ENCODE assay signal across 18 cellular contexts in genomic region chr16:68377221-68377620, GRCh38.
A peak's percentile ranks its signal among the peaks of the same experiment; 100 is the strongest.
DNase-seq lines count a peak whose midpoint lies in the region; ATAC-seq, FAIRE-seq and TF ChIP-seq lines count a peak whose summit lies in the region.
"Had no signal": no experiment of that assay in that cellular context is flagged by ENCODE, and none has a peak within 500 bp of the region (broad histone marks: within the 10 kb centered on the region; RNA-seq: fewer than 3 reads in every experiment).

No MANE protein-coding gene starts in this region.

- peak overlapping the region in 1 of 2 experiments; percentile 23; a peak in 1 of 4 replicates for H3K4me3 ChIP-seq in DND-41 (ENCODE audit: low read depth in 1 of 2, low read length in 2 of 2)
- no peak overlapping the region for H3K4me3 ChIP-seq in kidney (ENCODE audit: low read length in 2 of 2)
- no peak overlapping the region for H3K4me3 ChIP-seq in thymus (ENCODE audit: low read length)
- H3K4me3 ChIP-seq: GM12878, GM23338, HAP-1 had no signal

- H3K27ac ChIP-seq in DND-41 (ENCODE audit: low read length) (peak overlapping the region; percentile 98), VCaP (peak overlapping the region; percentile 83), kidney (ENCODE audit: low read depth in 2 of 2, low read length in 2 of 2) (no peak overlapping the region), thymus (ENCODE audit: low read depth) (peak overlapping the region; percentile 33)

- H3K9me3 ChIP-seq in DND-41 (ENCODE audit: insufficient read depth, low read length, severe bottlenecking) (no peaks in the 10 kb centered on the region), kidney (ENCODE audit: control insufficient read depth in 1 of 2, low read length in 2 of 2) (no peaks in the 10 kb centered on the region), thymus (ENCODE audit: control insufficient read depth) (no peaks in the 10 kb centered on the region)
- H3K9me3 ChIP-seq: Caco-2, HAP-1 had no signal

- H3K27me3 ChIP-seq in DND-41 (ENCODE audit: insufficient read depth, low read length, poor library complexity) (no peaks in the 10 kb centered on the region), thymus (ENCODE audit: control insufficient read depth, insufficient read depth) (no peaks in the 10 kb centered on the region)

- no peak overlapping the region for H2AFZ ChIP-seq in DND-41 (ENCODE audit: low read depth, low read length)
- H2AFZ ChIP-seq: GM23338 had no signal

- H4K20me1 ChIP-seq in DND-41 (ENCODE audit: insufficient read depth, low read length) = no peaks in the 10 kb centered on the region

- peaks cover 94% of the 10 kb centered on the region for H3K4me1 ChIP-seq in DND-41 (ENCODE audit: insufficient read depth, low read length)
- H3K4me1 ChIP-seq in kidney (ENCODE audit: control insufficient read depth in 1 of 2, insufficient read depth in 1 of 2, low read depth in 1 of 2, low read length in 2 of 2) = no peaks in the 10 kb centered on the region
- H3K4me1 ChIP-seq in thymus (ENCODE audit: control insufficient read depth, insufficient read depth, low read length) = peaks cover 81% of the 10 kb centered on the region
- H3K4me1 ChIP-seq: HAP-1 had no signal

- peak overlapping the region; percentile 62 for H3K9ac ChIP-seq in DND-41 (ENCODE audit: low read depth, low read length)
- H3K9ac ChIP-seq in kidney (ENCODE audit: low read length in 2 of 2) = no peak overlapping the region

- no peak for DNase-seq in DND-41
- peak; percentile 39 for DNase-seq in kidney
- DNase-seq in SW480 (ENCODE audit: low spot score) = no peak
- DNase-seq in HuH-7 (ENCODE audit: low spot score) = no peak
- DNase-seq: Caco-2; CD4-positive, CD25-positive, alpha-beta regulatory T cell; CD8-positive, alpha-beta T cell; DMS153; EL; GDM1; HFFc6 had no signal

- H3K4me2 ChIP-seq in DND-41 (ENCODE audit: insufficient read depth, low read length) = peak overlapping the region; percentile 63
- H3K4me2 ChIP-seq: GM23338 had no signal

- ATAC-seq in DND-41 (ENCODE audit: insufficient read depth, low read depth) = no peak
- ATAC-seq in HG02588 (IDR thresholded peaks at IDR 0.05; ENCODE audit: unreplicated experiment) = no peak
- ATAC-seq: CD8-positive, alpha-beta T cell; GM12878; GM23338 had no signal

- H3K79me2 ChIP-seq in DND-41 (ENCODE audit: insufficient read depth, low read length) = peaks cover 59% of the 10 kb centered on the region

- TF ChIP-seq CTCF in DND-41 (IDR thresholded peaks at IDR 0.05; ENCODE audit: borderline replicate concordance, extremely low read depth, low read length, poor library complexity, severe bottlenecking) (no peak), VCaP (conservative IDR thresholded peaks at IDR 0.05) (no peak), kidney (IDR thresholded peaks at IDR 0.05; ENCODE audit: borderline replicate concordance, extremely low read depth, insufficient read depth) (no peak)

- intact Hi-C loops in kidney (cut with DNase I) = no loop called here

- FAIRE-seq in kidney (lab: Jason Lieb, UNC) = no peak
- FAIRE-seq: GM12878, H54 had no signal

- WGBS in thymus = 99% methylated on average over 7 of the region's 7 CpGs

- H3K36me3 ChIP-seq in DND-41 (ENCODE audit: insufficient read depth, low read length) (no peaks in the 10 kb centered on the region), kidney (ENCODE audit: control insufficient read depth in 1 of 2, insufficient read depth in 2 of 2, low read length in 2 of 2) (no peaks in the 10 kb centered on the region), thymus (ENCODE audit: control insufficient read depth, insufficient read depth) (no peaks in the 10 kb centered on the region)
- H3K36me3 ChIP-seq: HAP-1 had no signal

Comparison
In these comparisons a context has a peak if more than half of its experiments do, and no peak if none do; other contexts are left out.
1. H3K27ac ChIP-seq: peak in DND-41 (single experiment), VCaP (single experiment) and thymus (single experiment); none in kidney (0 of 2).